ENCODE assay signal across 1 cellular context in the genomic region with DNA sequence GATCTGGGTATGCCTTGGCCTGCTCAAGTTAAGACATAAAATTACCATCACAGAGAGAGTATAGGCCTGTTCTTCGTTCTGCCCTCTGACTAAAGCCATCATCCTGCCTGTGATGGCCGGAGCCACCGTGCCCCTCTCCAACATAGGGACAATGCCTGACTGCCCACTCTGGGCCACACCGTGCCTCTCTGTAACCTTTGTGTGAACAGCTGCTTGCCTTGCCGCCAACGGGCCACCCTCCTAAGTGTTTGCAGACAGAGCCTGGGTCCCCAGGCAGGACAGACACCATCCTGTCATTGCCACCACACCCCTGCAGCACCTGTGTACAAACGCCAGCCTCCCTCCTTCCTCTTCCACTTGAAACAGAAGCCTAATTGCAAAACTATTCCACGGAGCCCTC.
TF ChIP-seq lines count a peak whose summit lies in the region.

No MANE protein-coding gene starts in this region.

TF ChIP-seq in GM23338, 12 proteins besides CTCF, POLR2A, EP300 and RAD21 (continued from another document):
- TF ChIP-seq, protein P1, sequence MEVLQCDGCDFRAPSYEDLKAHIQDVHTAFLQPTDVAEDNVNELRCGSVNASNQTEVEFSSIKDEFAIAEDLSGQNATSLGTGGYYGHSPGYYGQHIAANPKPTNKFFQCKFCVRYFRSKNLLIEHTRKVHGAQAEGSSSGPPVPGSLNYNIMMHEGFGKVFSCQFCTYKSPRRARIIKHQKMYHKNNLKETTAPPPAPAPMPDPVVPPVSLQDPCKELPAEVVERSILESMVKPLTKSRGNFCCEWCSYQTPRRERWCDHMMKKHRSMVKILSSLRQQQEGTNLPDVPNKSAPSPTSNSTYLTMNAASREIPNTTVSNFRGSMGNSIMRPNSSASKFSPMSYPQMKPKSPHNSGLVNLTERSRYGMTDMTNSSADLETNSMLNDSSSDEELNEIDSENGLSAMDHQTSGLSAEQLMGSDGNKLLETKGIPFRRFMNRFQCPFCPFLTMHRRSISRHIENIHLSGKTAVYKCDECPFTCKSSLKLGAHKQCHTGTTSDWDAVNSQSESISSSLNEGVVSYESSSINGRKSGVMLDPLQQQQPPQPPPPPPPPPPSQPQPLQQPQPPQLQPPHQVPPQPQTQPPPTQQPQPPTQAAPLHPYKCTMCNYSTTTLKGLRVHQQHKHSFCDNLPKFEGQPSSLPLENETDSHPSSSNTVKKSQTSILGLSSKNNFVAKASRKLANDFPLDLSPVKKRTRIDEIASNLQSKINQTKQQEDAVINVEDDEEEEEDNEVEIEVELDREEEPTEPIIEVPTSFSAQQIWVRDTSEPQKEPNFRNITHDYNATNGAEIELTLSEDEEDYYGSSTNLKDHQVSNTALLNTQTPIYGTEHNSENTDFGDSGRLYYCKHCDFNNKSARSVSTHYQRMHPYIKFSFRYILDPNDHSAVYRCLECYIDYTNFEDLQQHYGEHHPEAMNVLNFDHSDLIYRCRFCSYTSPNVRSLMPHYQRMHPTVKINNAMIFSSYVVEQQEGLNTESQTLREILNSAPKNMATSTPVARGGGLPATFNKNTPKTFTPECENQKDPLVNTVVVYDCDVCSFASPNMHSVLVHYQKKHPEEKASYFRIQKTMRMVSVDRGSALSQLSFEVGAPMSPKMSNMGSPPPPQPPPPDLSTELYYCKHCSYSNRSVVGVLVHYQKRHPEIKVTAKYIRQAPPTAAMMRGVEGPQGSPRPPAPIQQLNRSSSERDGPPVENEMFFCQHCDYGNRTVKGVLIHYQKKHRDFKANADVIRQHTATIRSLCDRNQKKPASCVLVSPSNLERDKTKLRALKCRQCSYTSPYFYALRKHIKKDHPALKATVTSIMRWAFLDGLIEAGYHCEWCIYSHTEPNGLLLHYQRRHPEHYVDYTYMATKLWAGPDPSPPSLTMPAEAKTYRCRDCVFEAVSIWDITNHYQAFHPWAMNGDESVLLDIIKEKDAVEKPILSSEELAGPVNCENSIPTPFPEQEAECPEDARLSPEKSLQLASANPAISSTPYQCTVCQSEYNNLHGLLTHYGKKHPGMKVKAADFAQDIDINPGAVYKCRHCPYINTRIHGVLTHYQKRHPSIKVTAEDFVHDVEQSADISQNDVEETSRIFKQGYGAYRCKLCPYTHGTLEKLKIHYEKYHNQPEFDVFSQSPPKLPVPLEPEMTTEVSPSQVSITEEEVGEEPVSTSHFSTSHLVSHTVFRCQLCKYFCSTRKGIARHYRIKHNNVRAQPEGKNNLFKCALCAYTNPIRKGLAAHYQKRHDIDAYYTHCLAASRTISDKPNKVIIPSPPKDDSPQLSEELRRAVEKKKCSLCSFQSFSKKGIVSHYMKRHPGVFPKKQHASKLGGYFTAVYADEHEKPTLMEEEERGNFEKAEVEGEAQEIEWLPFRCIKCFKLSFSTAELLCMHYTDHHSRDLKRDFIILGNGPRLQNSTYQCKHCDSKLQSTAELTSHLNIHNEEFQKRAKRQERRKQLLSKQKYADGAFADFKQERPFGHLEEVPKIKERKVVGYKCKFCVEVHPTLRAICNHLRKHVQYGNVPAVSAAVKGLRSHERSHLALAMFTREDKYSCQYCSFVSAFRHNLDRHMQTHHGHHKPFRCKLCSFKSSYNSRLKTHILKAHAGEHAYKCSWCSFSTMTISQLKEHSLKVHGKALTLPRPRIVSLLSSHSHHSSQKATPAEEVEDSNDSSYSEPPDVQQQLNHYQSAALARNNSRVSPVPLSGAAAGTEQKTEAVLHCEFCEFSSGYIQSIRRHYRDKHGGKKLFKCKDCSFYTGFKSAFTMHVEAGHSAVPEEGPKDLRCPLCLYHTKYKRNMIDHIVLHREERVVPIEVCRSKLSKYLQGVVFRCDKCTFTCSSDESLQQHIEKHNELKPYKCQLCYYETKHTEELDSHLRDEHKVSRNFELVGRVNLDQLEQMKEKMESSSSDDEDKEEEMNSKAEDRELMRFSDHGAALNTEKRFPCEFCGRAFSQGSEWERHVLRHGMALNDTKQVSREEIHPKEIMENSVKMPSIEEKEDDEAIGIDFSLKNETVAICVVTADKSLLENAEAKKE (CRISPR knock-in tag; IDR thresholded peaks at IDR 0.05) = no peak
- TF ChIP-seq JUNB (IDR thresholded peaks at IDR 0.05; ENCODE audit: unreplicated experiment) = no peak
- TF ChIP-seq, protein P2, sequence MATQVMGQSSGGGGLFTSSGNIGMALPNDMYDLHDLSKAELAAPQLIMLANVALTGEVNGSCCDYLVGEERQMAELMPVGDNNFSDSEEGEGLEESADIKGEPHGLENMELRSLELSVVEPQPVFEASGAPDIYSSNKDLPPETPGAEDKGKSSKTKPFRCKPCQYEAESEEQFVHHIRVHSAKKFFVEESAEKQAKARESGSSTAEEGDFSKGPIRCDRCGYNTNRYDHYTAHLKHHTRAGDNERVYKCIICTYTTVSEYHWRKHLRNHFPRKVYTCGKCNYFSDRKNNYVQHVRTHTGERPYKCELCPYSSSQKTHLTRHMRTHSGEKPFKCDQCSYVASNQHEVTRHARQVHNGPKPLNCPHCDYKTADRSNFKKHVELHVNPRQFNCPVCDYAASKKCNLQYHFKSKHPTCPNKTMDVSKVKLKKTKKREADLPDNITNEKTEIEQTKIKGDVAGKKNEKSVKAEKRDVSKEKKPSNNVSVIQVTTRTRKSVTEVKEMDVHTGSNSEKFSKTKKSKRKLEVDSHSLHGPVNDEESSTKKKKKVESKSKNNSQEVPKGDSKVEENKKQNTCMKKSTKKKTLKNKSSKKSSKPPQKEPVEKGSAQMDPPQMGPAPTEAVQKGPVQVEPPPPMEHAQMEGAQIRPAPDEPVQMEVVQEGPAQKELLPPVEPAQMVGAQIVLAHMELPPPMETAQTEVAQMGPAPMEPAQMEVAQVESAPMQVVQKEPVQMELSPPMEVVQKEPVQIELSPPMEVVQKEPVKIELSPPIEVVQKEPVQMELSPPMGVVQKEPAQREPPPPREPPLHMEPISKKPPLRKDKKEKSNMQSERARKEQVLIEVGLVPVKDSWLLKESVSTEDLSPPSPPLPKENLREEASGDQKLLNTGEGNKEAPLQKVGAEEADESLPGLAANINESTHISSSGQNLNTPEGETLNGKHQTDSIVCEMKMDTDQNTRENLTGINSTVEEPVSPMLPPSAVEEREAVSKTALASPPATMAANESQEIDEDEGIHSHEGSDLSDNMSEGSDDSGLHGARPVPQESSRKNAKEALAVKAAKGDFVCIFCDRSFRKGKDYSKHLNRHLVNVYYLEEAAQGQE (IDR thresholded peaks at IDR 0.05; ENCODE audit: unreplicated experiment) = no peak
- no peak for TF ChIP-seq ZNF331 (CRISPR knock-in tag; IDR thresholded peaks at IDR 0.05; ENCODE audit: low read depth)
